Comparison of ENCODE assay signal across 1 cellular context in the genomic region with DNA sequence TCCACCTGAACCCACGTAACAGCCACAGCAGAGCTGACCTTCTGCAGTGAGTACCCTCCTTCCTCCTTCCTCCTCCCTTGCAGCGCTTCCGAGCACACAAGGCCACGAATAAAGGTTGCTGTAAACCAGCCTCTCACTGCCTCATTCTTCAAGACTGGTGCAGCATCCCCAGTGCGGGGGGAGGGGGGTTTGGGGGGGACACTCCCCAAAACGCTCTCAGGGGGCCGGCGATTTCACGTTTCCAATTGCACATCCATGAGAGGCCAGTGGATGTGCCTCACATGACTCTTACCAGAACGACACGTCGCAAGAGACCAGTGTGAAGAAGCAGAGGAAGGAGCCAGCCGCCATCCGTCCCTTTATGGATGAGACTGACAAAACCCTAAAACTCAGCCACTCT.
TF ChIP-seq lines count a peak whose summit lies in the region.

No MANE protein-coding gene starts in this region.

TF ChIP-seq in HepG2, 621 proteins besides CTCF, POLR2A, EP300 and RAD21:
- TF ChIP-seq ZNF44 (CRISPR knock-in tag; IDR thresholded peaks at IDR 0.05) = no peak
- no peak for TF ChIP-seq SSRP1 (CRISPR knock-in tag; IDR thresholded peaks at IDR 0.05)
- TF ChIP-seq RBM22 (optimal IDR thresholded peaks at IDR 0.05; ENCODE audit: low read length) = peak; percentile 42
- TF ChIP-seq MAFF (IDR thresholded peaks at IDR 0.05; ENCODE audit: low read depth, low read length) = no peak
- no peak for TF ChIP-seq ATAD3A (CRISPR knock-in tag; IDR thresholded peaks at IDR 0.05)
- TF ChIP-seq POLR2AphosphoS5 (IDR thresholded peaks at IDR 0.05; ENCODE audit: low read depth, low read length) = 0 out of 2 replicates have a peak, but pooled peaks have one; percentile 16
- no peak for TF ChIP-seq BHLHE40 (IDR thresholded peaks at IDR 0.05; ENCODE audit: low read length)
